Comparison of ENCODE assay signal across 8 cellular contexts in the genomic region with DNA sequence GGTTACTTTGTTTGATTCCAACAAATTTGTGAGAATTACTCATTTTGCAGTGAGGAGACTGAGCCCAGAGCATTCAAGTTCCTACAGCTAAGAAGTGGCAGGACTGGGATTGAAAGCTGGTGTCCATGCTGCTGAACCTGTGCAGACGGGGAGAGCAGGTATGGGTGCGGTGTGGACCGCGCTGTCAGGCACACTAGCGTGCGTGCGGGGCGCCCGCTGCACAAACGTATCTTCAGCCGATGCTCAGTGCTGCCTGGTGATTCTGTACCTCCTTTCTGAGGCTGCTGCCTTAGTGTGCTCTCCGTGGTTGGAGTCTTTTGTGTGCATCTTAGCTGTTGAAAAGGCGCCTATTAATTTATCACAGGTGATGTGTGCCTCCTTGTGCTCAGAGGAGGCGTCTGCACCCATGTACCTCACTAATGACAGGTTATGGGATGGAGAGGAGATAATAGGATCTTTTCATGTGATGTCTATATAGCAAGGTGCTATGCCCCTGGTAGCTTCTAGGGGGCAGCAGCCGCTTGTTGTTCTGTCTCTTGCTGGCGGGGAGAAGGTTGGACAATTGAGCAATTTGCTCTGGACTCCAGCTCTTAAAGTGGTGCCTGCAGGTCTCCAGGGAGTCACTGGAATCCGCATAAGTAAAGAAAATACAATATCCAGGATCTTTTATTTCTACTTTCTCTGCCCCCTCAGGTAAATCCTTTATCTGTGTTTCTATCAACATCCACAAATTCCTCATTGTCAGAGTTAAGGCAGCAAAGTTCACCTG. TPM values are rescaled to one million over a fixed set of nuclear protein-coding genes. Genes with fewer than 3 reads are reported as not detected.
DNase-seq lines count a peak whose midpoint lies in the region; ATAC-seq, FAIRE-seq and TF ChIP-seq lines count a peak whose summit lies in the region.

No MANE protein-coding gene starts in this region.

- no peak overlapping the region for H2AFZ ChIP-seq in SK-N-SH (ENCODE audit: low read depth)

- H3K27ac Mint-ChIP-seq in activated naive CD8-positive, alpha-beta T cell treated with anti-CD3 and anti-CD28 coated beads, Interleukin-2, amount 50 U/mL, for 24 hours, result no peak overlapping the region

- FAIRE-seq in A204.1 (lab: Jason Lieb, UNC), result peak; percentile 47
- FAIRE-seq in GM12891 (lab: Jason Lieb, UNC), result peak; percentile 70

- H3K4me3 ChIP-seq in SK-N-SH (ENCODE audit: low read depth in 2 of 2, low read length in 1 of 2), result no peak overlapping the region; a peak in 1 of 4 replicates

- peaks cover 3% of the 10 kb centered on the region; the same call in 1 of the 2 replicates for H4K20me1 ChIP-seq in SK-N-SH (ENCODE audit: insufficient read depth)

- DNase-seq in GM12891 (ENCODE audit: insufficient read length, low spot score) (peak; percentile 47), NCI-H1417 (lab: John Stamatoyannopoulos, UW) (peak; percentile 74 to 96 (median 79)), SK-N-SH (peak; percentile 83), left cardiac atrium (peak; percentile 55), retina (peak; percentile 74)
- DNase-seq in activated naive CD8-positive, alpha-beta T cell treated with anti-CD3 and anti-CD28 coated beads, Interleukin-2, amount 50 U/mL, for 24 hours, result peak; percentile 48

- H3K9me3 ChIP-seq in SK-N-SH, result no peaks in the 10 kb centered on the region

- peaks cover 29% of the 10 kb centered on the region for H3F3A ChIP-seq in SK-N-SH (replicated peaks; ENCODE audit: insufficient read depth)

- no peak for ATAC-seq in activated naive CD8-positive, alpha-beta T cell treated with anti-CD3 and anti-CD28 coated beads, Interleukin-2, amount 50 U/mL, for 24 hours
- ATAC-seq in left cardiac atrium, result peak; percentile 79 to 82
- ATAC-seq in HG03175 (IDR thresholded peaks at IDR 0.05; ENCODE audit: unreplicated experiment), result no peak

- TF ChIP-seq CTCF in SK-N-SH (IDR thresholded peaks at IDR 0.05), result peak; percentile 87

- TF ChIP-seq POLR2A in GM12891 (IDR thresholded peaks at IDR 0.05; ENCODE audit: low read depth, low read length), result no peak

- H3K9me3 Mint-ChIP-seq in activated naive CD8-positive, alpha-beta T cell treated with anti-CD3 and anti-CD28 coated beads, Interleukin-2, amount 50 U/mL, for 24 hours, result no peaks in the 10 kb centered on the region

- no peak overlapping the region for H3K4me3 Mint-ChIP-seq in activated naive CD8-positive, alpha-beta T cell treated with anti-CD3 and anti-CD28 coated beads, Interleukin-2, amount 50 U/mL, for 24 hours

- H3K9ac ChIP-seq in SK-N-SH, result no peak overlapping the region

- peaks cover 50% of the 10 kb centered on the region for H3K4me1 Mint-ChIP-seq in activated naive CD8-positive, alpha-beta T cell treated with anti-CD3 and anti-CD28 coated beads, Interleukin-2, amount 50 U/mL, for 24 hours

- TF ChIP-seq RAD21 in SK-N-SH (IDR thresholded peaks at IDR 0.05; ENCODE audit: low read length), result peak; percentile 90

- WGBS in SK-N-SH (ENCODE audit: low lambda C conversion rate), result 57% methylated on average over 13 of the region's 17 CpGs

- CTCF ChIA-PET in SK-N-SH (lab: Yijun Ruan, JAX), result interaction anchor here (0.6 to 8.0 kb wide), 77 partner anchors 9 to 530 kb away, joined by 3 to 157 read pairs (median 4); a partner anchor contains a TSS

- no peaks in the 10 kb centered on the region for H3K9me2 ChIP-seq in SK-N-SH

- H3K4me1 ChIP-seq in SK-N-SH (ENCODE audit: control insufficient read depth in 1 of 2, insufficient read depth in 2 of 2, low read depth in 1 of 2, low read length in 1 of 2), result peaks cover 27 to 39% of the 10 kb centered on the region in 2 experiments

- H3K27me3 Mint-ChIP-seq in activated naive CD8-positive, alpha-beta T cell treated with anti-CD3 and anti-CD28 coated beads, Interleukin-2, amount 50 U/mL, for 24 hours, result no peaks in the 10 kb centered on the region

- intact Hi-C loops in left cardiac atrium (cut with DNase I), result loop anchor here in 1 of 2 donors (5.0 kb wide), 1 partner anchor 365 kb away; no protein-coding TSS in a partner anchor

- no peak overlapping the region for H3K27ac ChIP-seq in SK-N-SH (ENCODE audit: low read depth in 2 of 2, low read length in 1 of 2)

- TF ChIP-seq EP300 in SK-N-SH (IDR thresholded peaks at IDR 0.05; ENCODE audit: borderline replicate concordance in 1 of 2, low read depth in 1 of 2, low read length in 1 of 2), result no peak

- H3K36me3 Mint-ChIP-seq in activated naive CD8-positive, alpha-beta T cell treated with anti-CD3 and anti-CD28 coated beads, Interleukin-2, amount 50 U/mL, for 24 hours (ENCODE audit: low read depth), result no peaks in the 10 kb centered on the region

- POLR2A ChIA-PET in SK-N-SH (lab: Yijun Ruan, JAX), result no interaction called here

- no peaks in the 10 kb centered on the region for H3K27me3 ChIP-seq in SK-N-SH (ENCODE audit: insufficient read depth)

- H3K4me2 ChIP-seq in SK-N-SH, result no peak overlapping the region

- H3K79me2 ChIP-seq in SK-N-SH (ENCODE audit: insufficient read depth), result peaks cover 67% of the 10 kb centered on the region

- H3K36me3 ChIP-seq in SK-N-SH (replicated peaks in 1 of 2; ENCODE audit: control insufficient read depth in 1 of 2, insufficient read depth in 2 of 2, low read length in 1 of 2), result no peaks in the 10 kb centered on the region

TF ChIP-seq in GM12891, 5 proteins besides CTCF, POLR2A, EP300 and RAD21:
- TF ChIP-seq POU2F2 (IDR thresholded peaks at IDR 0.05; ENCODE audit: low read depth, low read length) (no peak), PAX5 (IDR thresholded peaks at IDR 0.05; ENCODE audit: insufficient read depth, low read length, severe bottlenecking) (no peak), TAF1 (IDR thresholded peaks at IDR 0.05; ENCODE audit: low read depth, low read length) (no peak), POLR2AphosphoS5 (IDR thresholded peaks at IDR 0.05; ENCODE audit: low read depth, low read length) (no peak), SPI1 (IDR thresholded peaks at IDR 0.05; ENCODE audit: low read depth, low read length) (no peak)
TF ChIP-seq in GM12891: peak in this region for 0.

TF ChIP-seq in SK-N-SH, 30 proteins besides CTCF, POLR2A, EP300 and RAD21:
- TF ChIP-seq MEF2A (IDR thresholded peaks at IDR 0.05; ENCODE audit: borderline replicate concordance, low read depth) (no peak), GABPA (IDR thresholded peaks at IDR 0.05; ENCODE audit: low read depth) (no peak; the same call in 1 of the 2 replicates), SIN3A (IDR thresholded peaks at IDR 0.05; ENCODE audit: borderline replicate concordance, low read depth, low read length) (0 out of 2 replicates have a peak, but pooled peaks have one; percentile 57), SMC3 (IDR thresholded peaks at IDR 0.05; ENCODE audit: low read depth, low read length) (peak; percentile 79), TCF12 (IDR thresholded peaks at IDR 0.05) (no peak), CHD2 (IDR thresholded peaks at IDR 0.05; ENCODE audit: low read length, partially characterized antibody) (peak; percentile 29), RCOR1 (IDR thresholded peaks at IDR 0.05; ENCODE audit: low read length) (peak; percentile 46; the same call in 1 of the 2 replicates)
- TF ChIP-seq, protein P1, sequence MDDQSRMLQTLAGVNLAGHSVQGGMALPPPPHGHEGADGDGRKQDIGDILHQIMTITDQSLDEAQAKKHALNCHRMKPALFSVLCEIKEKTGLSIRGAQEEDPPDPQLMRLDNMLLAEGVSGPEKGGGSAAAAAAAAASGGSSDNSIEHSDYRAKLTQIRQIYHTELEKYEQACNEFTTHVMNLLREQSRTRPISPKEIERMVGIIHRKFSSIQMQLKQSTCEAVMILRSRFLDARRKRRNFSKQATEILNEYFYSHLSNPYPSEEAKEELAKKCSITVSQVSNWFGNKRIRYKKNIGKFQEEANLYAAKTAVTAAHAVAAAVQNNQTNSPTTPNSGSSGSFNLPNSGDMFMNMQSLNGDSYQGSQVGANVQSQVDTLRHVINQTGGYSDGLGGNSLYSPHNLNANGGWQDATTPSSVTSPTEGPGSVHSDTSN (IDR thresholded peaks at IDR 0.05), result no peak
TF ChIP-seq in SK-N-SH: peak in this region for 4.

RNA-seq across cellular contexts. Expression of a gene that starts 32.5 kb away (rescaled TPM):
- polyA plus RNA-seq in GM12891 (2012; ENCODE audit: low read depth, missing spikeins), result 12.8 TPM
- polyA plus RNA-seq in SK-N-SH (2012; rRNA removed), result 17.8 and 36.2 TPM in 2 replicates
- 19.9 and 27.1 TPM in 2 replicates for polyA plus RNA-seq in SK-N-SH (2012; cell fraction: cytosol; rRNA removed)
- polyA plus RNA-seq in SK-N-SH (2012; cell fraction: nucleus; rRNA removed), result 34.1 and 35.2 TPM in 2 replicates
- 10 to 100 TPM; 17.6 to 24.7 TPM for total RNA-seq in left cardiac atrium

RNA-seq across cellular contexts. Expression of a gene that starts 35.0 kb away (rescaled TPM):
- 24.8 TPM for polyA plus RNA-seq in GM12891 (2012; ENCODE audit: low read depth, missing spikeins)
- polyA plus RNA-seq in SK-N-SH (2012; rRNA removed), result 42.3 and 54.4 TPM in 2 replicates
- 42.5 and 49.5 TPM in 2 replicates for polyA plus RNA-seq in SK-N-SH (2012; cell fraction: cytosol; rRNA removed)
- polyA plus RNA-seq in SK-N-SH (2012; cell fraction: nucleus; rRNA removed), result 23.5 and 24.9 TPM in 2 replicates
- total RNA-seq in left cardiac atrium, result 10 to 100 TPM; 26.1 to 28.3 TPM

RNA-seq across cellular contexts. Expression of a gene that starts 57.5 kb away (rescaled TPM):
- polyA plus RNA-seq in GM12891 (2012; ENCODE audit: low read depth, missing spikeins), result 0.32 TPM
- 0.26 and 0.29 TPM in 2 replicates for polyA plus RNA-seq in SK-N-SH (2012; rRNA removed)
- 0.08 and 0.17 TPM in 2 replicates for polyA plus RNA-seq in SK-N-SH (2012; cell fraction: cytosol; rRNA removed)
- polyA plus RNA-seq in SK-N-SH (2012; cell fraction: nucleus; rRNA removed), result 0.82 and 0.95 TPM in 2 replicates
- not detected for total RNA-seq in left cardiac atrium

Comparison
In these comparisons a context has a peak if more than half of its experiments do, and no peak if none do; other contexts are left out.
1. ATAC-seq: peak in left cardiac atrium (2 of 2); none in activated naive CD8-positive, alpha-beta T cell treated with anti-CD3 and anti-CD28 coated beads, Interleukin-2, amount 50 U/mL, for 24 hours (single experiment) and HG03175 (single experiment).
2. Peak in every context shown above with its lines, with median percentiles within 50 percentile points of each other: DNase-seq.